Comparison of ENCODE assay signal across 24 cellular contexts in the genomic region with DNA sequence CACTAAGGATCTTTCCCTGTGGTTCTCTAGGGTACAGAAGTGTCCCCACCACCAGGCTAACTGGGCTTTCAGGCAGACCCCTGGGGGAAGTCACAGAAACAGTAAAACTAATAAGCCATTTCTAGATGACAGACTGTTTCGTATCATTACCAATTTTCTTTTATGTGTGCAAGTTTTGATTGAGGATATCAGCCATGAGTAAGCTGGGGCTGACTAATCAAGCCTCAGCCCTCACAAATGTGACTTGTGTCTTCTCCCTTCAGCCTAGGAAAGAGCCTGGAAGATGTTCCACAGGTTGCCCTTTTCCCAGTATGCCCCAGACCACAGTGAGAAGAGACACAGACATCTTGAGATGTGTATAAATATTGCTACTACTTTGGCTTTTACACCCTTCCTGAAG. TPM values are rescaled to one million over a fixed set of nuclear protein-coding genes. Genes with fewer than 3 reads are reported as not detected.
DNase-seq lines count a peak whose midpoint lies in the region; ATAC-seq and TF ChIP-seq lines count a peak whose summit lies in the region.
"Had no signal": no experiment of that assay in that cellular context is flagged by ENCODE, and none has a peak within 500 bp of the region (broad histone marks: within the 10 kb centered on the region; RNA-seq: fewer than 3 reads in every experiment).

No MANE protein-coding gene starts in this region.

- CTCF ChIA-PET in CD4-positive, alpha-beta memory T cell (lab: Charles Lee; ENCODE audit: partially characterized antibody) = no interaction called here

- TF ChIP-seq CTCF in right atrium auricular region (IDR thresholded peaks at IDR 0.05) (no peak), esophagus squamous epithelium (IDR thresholded peaks at IDR 0.05) (no peak)

- H3K36me3 Mint-ChIP-seq in activated T-helper 2 cell treated with anti-CD3 and anti-CD28 coated beads, Interferon-gamma antibody, Interleukin-2, Interleukin-4, amounts not matched to agents 10 μg/mL and 5 μg/mL and 100 μg/mL, durations not matched to agents 14 hours and 24 hours and 36 hours (ENCODE audit: low read depth) = no peaks in the 10 kb centered on the region
- H3K36me3 Mint-ChIP-seq in CD4-positive, alpha-beta memory T cell = no peaks in the 10 kb centered on the region
- H3K36me3 Mint-ChIP-seq: activated CD4-positive, alpha-beta memory T cell treated with anti-CD3 and anti-CD28 coated beads for 36 hours; stimulated activated memory B cell treated with anti-CD40 and anti-IgM and Interleukin-4, amounts not matched to agents 10 μg/mL and 1 μg/mL and 100 μg/mL, for 72 hours had no signal

- H3K27me3 ChIP-seq in right atrium auricular region = no peaks in the 10 kb centered on the region
- no peaks in the 10 kb centered on the region for H3K27me3 ChIP-seq in esophagus squamous epithelium
- no peaks in the 10 kb centered on the region for H3K27me3 ChIP-seq in CD4-positive, alpha-beta memory T cell (ENCODE audit: insufficient read depth, low read length)
- H3K27me3 ChIP-seq: cardiac muscle cell, gastroesophageal sphincter, tibial nerve had no signal

- peak overlapping the region; percentile 1 for H3K27ac Mint-ChIP-seq in activated T-helper 2 cell treated with anti-CD3 and anti-CD28 coated beads, Interferon-gamma antibody, Interleukin-2, Interleukin-4, amounts not matched to agents 10 μg/mL and 5 μg/mL and 100 μg/mL, durations not matched to agents 14 hours and 24 hours and 36 hours
- no peak overlapping the region for H3K27ac Mint-ChIP-seq in stimulated activated naive CD8-positive, alpha-beta T cell treated with anti-CD3 and anti-CD28 coated beads, Interleukin-15, amount 100 ng/mL, for 72 hours
- H3K27ac Mint-ChIP-seq in CD4-positive, alpha-beta memory T cell = no peak overlapping the region
- H3K27ac Mint-ChIP-seq: activated CD4-positive, alpha-beta memory T cell treated with anti-CD3 and anti-CD28 coated beads for 36 hours; stimulated activated memory B cell treated with anti-CD40 and anti-IgM and Interleukin-4, amounts not matched to agents 10 μg/mL and 1 μg/mL and 100 μg/mL, for 72 hours had no signal

- intact Hi-C loops in left ventricle myocardium superior (cut with micrococcal nuclease) (no loop called here), esophagus squamous epithelium (cut with DNase I) (no loop called here)
- intact Hi-C loops in activated T-helper 2 cell treated with anti-CD3 and anti-CD28 coated beads, Interferon-gamma antibody, Interleukin-2, Interleukin-4, amounts not matched to agents 10 μg/mL and 5 μg/mL and 100 μg/mL, durations not matched to agents 14 hours and 24 hours and 36 hours (cut with micrococcal nuclease) = no loop called here
- intact Hi-C loops in CD4-positive, alpha-beta memory T cell (cut with micrococcal nuclease) = no loop called here

- TF ChIP-seq POLR2A in esophagus squamous epithelium (IDR thresholded peaks at IDR 0.05) = no peak

- H3K9me3 ChIP-seq in right atrium auricular region = no peaks in the 10 kb centered on the region
- H3K9me3 ChIP-seq in esophagus squamous epithelium = no peaks in the 10 kb centered on the region
- H3K9me3 ChIP-seq in CD4-positive, alpha-beta memory T cell (ENCODE audit: control insufficient read depth in 1 of 2, low read length in 2 of 2) = no peaks in the 10 kb centered on the region
- H3K9me3 ChIP-seq: gastroesophageal sphincter, neutrophil, psoas muscle, tibial nerve had no signal

- H3K4me1 ChIP-seq in right atrium auricular region (peaks cover 4 to 63% of the 10 kb centered on the region in 2 donors), esophagus squamous epithelium (peaks cover 20 to 92% (median 69%) of the 10 kb centered on the region in 3 donors)
- H3K4me1 ChIP-seq in CD4-positive, alpha-beta memory T cell (ENCODE audit: insufficient read depth, low read length) = peaks cover 2% of the 10 kb centered on the region
- H3K4me1 ChIP-seq: psoas muscle, tibial nerve had no signal

- peaks cover 6% of the 10 kb centered on the region for H3K4me1 Mint-ChIP-seq in activated T-helper 2 cell treated with anti-CD3 and anti-CD28 coated beads, Interferon-gamma antibody, Interleukin-2, Interleukin-4, amounts not matched to agents 10 μg/mL and 5 μg/mL and 100 μg/mL, durations not matched to agents 14 hours and 24 hours and 36 hours (ENCODE audit: low read depth)
- peaks cover 11% of the 10 kb centered on the region for H3K4me1 Mint-ChIP-seq in stimulated activated naive CD8-positive, alpha-beta T cell treated with anti-CD3 and anti-CD28 coated beads, Interleukin-15, amount 100 ng/mL, for 72 hours
- peaks cover 2 to 6% (median 4%) of the 10 kb centered on the region in 4 donors for H3K4me1 Mint-ChIP-seq in CD4-positive, alpha-beta memory T cell
- H3K4me1 Mint-ChIP-seq: stimulated activated memory B cell treated with anti-CD40 and anti-IgM and Interleukin-4, amounts not matched to agents 10 μg/mL and 1 μg/mL and 100 μg/mL, for 72 hours had no signal

- H3K4me3 ChIP-seq in right atrium auricular region = no peak overlapping the region
- H3K4me3 ChIP-seq in esophagus squamous epithelium = no peak overlapping the region
- H3K4me3 ChIP-seq in CD4-positive, alpha-beta memory T cell (ENCODE audit: low read length in 2 of 2) = no peak overlapping the region
- H3K4me3 ChIP-seq: cardiac muscle cell, dorsolateral prefrontal cortex, gastroesophageal sphincter, psoas muscle, SK-N-MC, tibial nerve had no signal

- DNase-seq in right atrium auricular region (ENCODE audit: low spot score) = peak; percentile 18
- no peak for DNase-seq in left ventricle myocardium superior
- no peak for DNase-seq in activated T-helper 2 cell treated with anti-CD3 and anti-CD28 coated beads, Interferon-gamma antibody, Interleukin-2, Interleukin-4, amounts not matched to agents 10 μg/mL and 5 μg/mL and 100 μg/mL, durations not matched to agents 14 hours and 24 hours and 36 hours (ENCODE audit: low spot score)
- DNase-seq in esophagus squamous epithelium (lab: John Stamatoyannopoulos, UW) = no peak
- no peak for DNase-seq in stimulated activated naive CD8-positive, alpha-beta T cell treated with anti-CD3 and anti-CD28 coated beads, Interleukin-15, amount 100 ng/mL, for 72 hours
- no peak for DNase-seq in CD4-positive, alpha-beta memory T cell
- DNase-seq: activated CD4-positive, alpha-beta memory T cell treated with anti-CD3 and anti-CD28 coated beads for 36 hours; DMS 273 treated with DMSO at 0.1 percent for 48 hours; dorsolateral prefrontal cortex; GOT3; NCI-H2081 treated with DMSO at 0.1 percent for 48 hours; NCI-H446 treated with DMSO at 0.1 percent for 48 hours; psoas muscle; stimulated activated CD4-positive, alpha-beta T cell treated with anti-CD3 and anti-CD28 coated beads, Interleukin-2, amount 100 ng/mL, for 24 hours; T-helper 2 cell had no signal

- no peak for ATAC-seq in left ventricle myocardium superior
- ATAC-seq in stimulated activated naive CD8-positive, alpha-beta T cell treated with anti-CD3 and anti-CD28 coated beads, Interleukin-15, amount 100 ng/mL, for 72 hours = peak; percentile 56
- ATAC-seq in GM18867 (IDR thresholded peaks at IDR 0.05; ENCODE audit: unreplicated experiment) = no peak
- no peak for ATAC-seq in HG03565 (IDR thresholded peaks at IDR 0.05; ENCODE audit: unreplicated experiment)
- ATAC-seq: gastroesophageal sphincter; psoas muscle; stimulated activated memory B cell treated with anti-CD40 and anti-IgM and Interleukin-4, amounts not matched to agents 10 μg/mL and 1 μg/mL and 100 μg/mL, for 72 hours had no signal

- POLR2A ChIA-PET in CD4-positive, alpha-beta memory T cell (lab: Charles Lee; ENCODE audit: partially characterized antibody) = no interaction called here

- no peaks in the 10 kb centered on the region for H3K9me3 Mint-ChIP-seq in activated T-helper 2 cell treated with anti-CD3 and anti-CD28 coated beads, Interferon-gamma antibody, Interleukin-2, Interleukin-4, amounts not matched to agents 10 μg/mL and 5 μg/mL and 100 μg/mL, durations not matched to agents 14 hours and 24 hours and 36 hours
- H3K9me3 Mint-ChIP-seq in stimulated activated naive CD8-positive, alpha-beta T cell treated with anti-CD3 and anti-CD28 coated beads, Interleukin-15, amount 100 ng/mL, for 72 hours = no peaks in the 10 kb centered on the region
- peaks cover 0 to 2% (median 0%) of the 10 kb centered on the region in 8 donors for H3K9me3 Mint-ChIP-seq in CD4-positive, alpha-beta memory T cell
- H3K9me3 Mint-ChIP-seq: activated CD4-positive, alpha-beta memory T cell treated with anti-CD3 and anti-CD28 coated beads for 36 hours; stimulated activated memory B cell treated with anti-CD40 and anti-IgM and Interleukin-4, amounts not matched to agents 10 μg/mL and 1 μg/mL and 100 μg/mL, for 72 hours had no signal

- H3K27me3 Mint-ChIP-seq in activated T-helper 2 cell treated with anti-CD3 and anti-CD28 coated beads, Interferon-gamma antibody, Interleukin-2, Interleukin-4, amounts not matched to agents 10 μg/mL and 5 μg/mL and 100 μg/mL, durations not matched to agents 14 hours and 24 hours and 36 hours (ENCODE audit: low read depth) = no peaks in the 10 kb centered on the region
- no peaks in the 10 kb centered on the region for H3K27me3 Mint-ChIP-seq in stimulated activated naive CD8-positive, alpha-beta T cell treated with anti-CD3 and anti-CD28 coated beads, Interleukin-15, amount 100 ng/mL, for 72 hours
- peaks cover 0 to 3% of the 10 kb centered on the region in 2 donors for H3K27me3 Mint-ChIP-seq in CD4-positive, alpha-beta memory T cell

- no peak overlapping the region for H3K4me3 Mint-ChIP-seq in activated T-helper 2 cell treated with anti-CD3 and anti-CD28 coated beads, Interferon-gamma antibody, Interleukin-2, Interleukin-4, amounts not matched to agents 10 μg/mL and 5 μg/mL and 100 μg/mL, durations not matched to agents 14 hours and 24 hours and 36 hours (ENCODE audit: low read depth)
- no peak overlapping the region for H3K4me3 Mint-ChIP-seq in stimulated activated naive CD8-positive, alpha-beta T cell treated with anti-CD3 and anti-CD28 coated beads, Interleukin-15, amount 100 ng/mL, for 72 hours
- H3K4me3 Mint-ChIP-seq in CD4-positive, alpha-beta memory T cell = no peak overlapping the region
- H3K4me3 Mint-ChIP-seq: activated CD4-positive, alpha-beta memory T cell treated with anti-CD3 and anti-CD28 coated beads for 36 hours; stimulated activated memory B cell treated with anti-CD40 and anti-IgM and Interleukin-4, amounts not matched to agents 10 μg/mL and 1 μg/mL and 100 μg/mL, for 72 hours had no signal

- 60 to 83% methylated on average over 1 of the region's 1 CpG for WGBS in esophagus squamous epithelium, 2 donors

- H3K27ac ChIP-seq in right atrium auricular region (peak overlapping the region; percentile 41 to 90), esophagus squamous epithelium (peak overlapping the region; percentile 51 to 63 (median 56))
- no peak overlapping the region for H3K27ac ChIP-seq in CD4-positive, alpha-beta memory T cell (ENCODE audit: low read depth, low read length)
- H3K27ac ChIP-seq: cardiac muscle cell, dorsolateral prefrontal cortex, gastroesophageal sphincter, neutrophil, psoas muscle, SK-N-MC, tibial nerve, VCaP had no signal

- H3K36me3 ChIP-seq in right atrium auricular region = no peaks in the 10 kb centered on the region
- no peaks in the 10 kb centered on the region for H3K36me3 ChIP-seq in esophagus squamous epithelium
- H3K36me3 ChIP-seq in CD4-positive, alpha-beta memory T cell (ENCODE audit: insufficient read depth, low read length) = no peaks in the 10 kb centered on the region
- H3K36me3 ChIP-seq: cardiac muscle cell, gastroesophageal sphincter, neutrophil, tibial nerve had no signal

RNA-seq across cellular contexts. Expression of a gene that starts 10.5 kb away (rescaled TPM):
- total RNA-seq in right atrium auricular region = 100 to 1,000 TPM; 129 to 141 TPM
- 99.6 TPM for total RNA-seq in left ventricle myocardium superior
- 19.1 and 23.2 TPM in 2 replicates for total RNA-seq in activated T-helper 2 cell treated with anti-CD3 and anti-CD28 coated beads, Interferon-gamma antibody, Interleukin-2, Interleukin-4, amounts not matched to agents 10 μg/mL and 5 μg/mL and 100 μg/mL, durations not matched to agents 14 hours and 24 hours and 36 hours
- 10 to 100 TPM; 40.6 to 68.7 (median 56.0) TPM for total RNA-seq in esophagus squamous epithelium
- under 1 TPM; 0.44 to 0.55 TPM for total RNA-seq in CD4-positive, alpha-beta memory T cell
- polyA plus RNA-seq in CD4-positive, alpha-beta memory T cell = under 1 TPM in 1 of 2 donors, not detected in 1; 0.39 TPM

Comparison
In these comparisons a context has a peak if more than half of its experiments do, and no peak if none do; other contexts are left out.
1. RNA of a gene that starts 10.5 kb away (total RNA-seq): 129 to 141 TPM in right atrium auricular region, 99.6 TPM in left ventricle myocardium superior (single experiment), 40.6 to 68.7 TPM in esophagus squamous epithelium and 19.1 to 23.2 TPM in activated T-helper 2 cell treated with anti-CD3 and anti-CD28 coated beads, Interferon-gamma antibody, Interleukin-2, Interleukin-4, amounts not matched to agents 10 μg/mL and 5 μg/mL and 100 μg/mL, durations not matched to agents 14 hours and 24 hours and 36 hours; 0.44 to 0.55 TPM in CD4-positive, alpha-beta memory T cell; every median in the first group is over 10 times any median in the second.